In genomic region chr13:41199526-41199925, GRCh38 we compare ENCODE assay signal across 14 cellular contexts. TPM values are rescaled to one million over a fixed set of nuclear protein-coding genes. Genes with fewer than 3 reads are reported as not detected.
DNase-seq lines count a peak whose midpoint lies in the region; ATAC-seq and TF ChIP-seq lines count a peak whose summit lies in the region.
"Had no signal": no experiment of that assay in that cellular context is flagged by ENCODE, and none has a peak within 500 bp of the region (broad histone marks: within the 10 kb centered on the region; RNA-seq: fewer than 3 reads in every experiment).

No MANE protein-coding gene starts in this region.

- H2AFZ ChIP-seq in smooth muscle cell (ENCODE audit: low read depth), result no peak overlapping the region

- ATAC-seq in GM19438 (IDR thresholded peaks at IDR 0.05; ENCODE audit: low read depth, unreplicated experiment) (peak; percentile 58), HG03045 (IDR thresholded peaks at IDR 0.05; ENCODE audit: unreplicated experiment) (peak; percentile 68)
- ATAC-seq: stimulated activated effector memory CD8-positive, alpha-beta T cell treated with anti-CD3 and anti-CD28 coated beads, Interleukin-12 subunit alpha, Interleukin-12 subunit beta, amount 100 ng/mL, for 72 hours had no signal

- H3K4me3 ChIP-seq in GM12865 (ENCODE audit: low read depth, low read length), result no peak overlapping the region
- no peak overlapping the region for H3K4me3 ChIP-seq in smooth muscle cell
- H3K4me3 ChIP-seq: HAP-1, SJSA1 had no signal

- H3K79me2 ChIP-seq in smooth muscle cell (ENCODE audit: low read depth), result no peaks in the 10 kb centered on the region

- H3K4me1 Mint-ChIP-seq in osteocyte (ENCODE audit: unreplicated experiment), result peaks cover 3% of the 10 kb centered on the region
- H3K4me1 Mint-ChIP-seq in CD14-positive monocyte, result peaks cover 8% of the 10 kb centered on the region

- no peak overlapping the region for H3K27ac ChIP-seq in smooth muscle cell (ENCODE audit: low read depth)
- H3K27ac ChIP-seq: SJSA1 had no signal

- H3K4me2 ChIP-seq in smooth muscle cell, result no peak overlapping the region

- no peaks in the 10 kb centered on the region for H3F3A ChIP-seq in smooth muscle cell (ENCODE audit: low read depth)

- H3K27me3 ChIP-seq in smooth muscle cell (ENCODE audit: low read depth), result no peaks in the 10 kb centered on the region
- H3K27me3 ChIP-seq: SJSA1 had no signal

- no peaks in the 10 kb centered on the region for H3K9me3 ChIP-seq in smooth muscle cell (replicated peaks; ENCODE audit: low read depth)
- H3K9me3 ChIP-seq: HAP-1, SJSA1 had no signal

- H3K36me3 ChIP-seq in smooth muscle cell (ENCODE audit: low read depth), result no peaks in the 10 kb centered on the region
- H3K36me3 ChIP-seq: HAP-1, SJSA1 had no signal

- no peaks in the 10 kb centered on the region for H3K27me3 Mint-ChIP-seq in osteocyte (ENCODE audit: unreplicated experiment)
- H3K27me3 Mint-ChIP-seq in CD14-positive monocyte (ENCODE audit: low read depth in 3 of 3), result peaks cover 2 to 3% (median 2%) of the 10 kb centered on the region in 3 donors
- H3K27me3 Mint-ChIP-seq: central memory CD8-positive, alpha-beta T cell had no signal

- TF ChIP-seq CTCF in GM12865 (IDR thresholded peaks at IDR 0.05; ENCODE audit: insufficient read depth, low read depth, low read length, missing control alignments) (no peak), osteocyte (IDR thresholded peaks at IDR 0.05) (no peak), CD14-positive monocyte (IDR thresholded peaks at IDR 0.05) (no peak), smooth muscle cell (IDR thresholded peaks at IDR 0.05; ENCODE audit: borderline replicate concordance, insufficient read depth, poor library complexity, severe bottlenecking) (no peak)

- H3K27ac Mint-ChIP-seq in osteocyte (ENCODE audit: unreplicated experiment) (no peak overlapping the region), CD14-positive monocyte (no peak overlapping the region)
- H3K27ac Mint-ChIP-seq: stimulated activated effector memory CD8-positive, alpha-beta T cell treated with anti-CD3 and anti-CD28 coated beads, Interleukin-12 subunit alpha, Interleukin-12 subunit beta, amount 100 ng/mL, for 72 hours had no signal

- H3K4me1 ChIP-seq in smooth muscle cell (ENCODE audit: low read depth), result no peaks in the 10 kb centered on the region
- H3K4me1 ChIP-seq: SJSA1 had no signal

- no peaks in the 10 kb centered on the region for H4K20me1 ChIP-seq in smooth muscle cell (ENCODE audit: low read depth)

- H3K9me3 Mint-ChIP-seq in osteocyte (ENCODE audit: unreplicated experiment) (no peaks in the 10 kb centered on the region), CD14-positive monocyte (peaks cover 0 to 8% (median 0%) of the 10 kb centered on the region in 7 donors)
- H3K9me3 Mint-ChIP-seq: central memory CD8-positive, alpha-beta T cell; stimulated activated effector memory CD8-positive, alpha-beta T cell treated with anti-CD3 and anti-CD28 coated beads, Interleukin-12 subunit alpha, Interleukin-12 subunit beta, amount 100 ng/mL, for 72 hours had no signal

- H3K36me3 Mint-ChIP-seq in osteocyte (ENCODE audit: unreplicated experiment) (no peaks in the 10 kb centered on the region), CD14-positive monocyte (no peaks in the 10 kb centered on the region)
- H3K36me3 Mint-ChIP-seq: stimulated activated effector memory CD8-positive, alpha-beta T cell treated with anti-CD3 and anti-CD28 coated beads, Interleukin-12 subunit alpha, Interleukin-12 subunit beta, amount 100 ng/mL, for 72 hours had no signal

- H3K9ac ChIP-seq in smooth muscle cell (ENCODE audit: low read depth), result no peak overlapping the region

- intact Hi-C loops in CD14-positive monocyte (cut with micrococcal nuclease), result loop anchor here in 1 of 2 donors (10.0 kb wide), 1 partner anchor 65 kb away; the partner anchor contains the start of gene MTRF1

- DNase-seq in GM12865 (ENCODE audit: low read depth) (peak; percentile 15), NOMO-1 treated with dmso at 0.1 percent for 144 hours (lab: John Stamatoyannopoulos, UW; ENCODE audit: unreplicated experiment) (peak; percentile 58), osteocyte (ENCODE audit: extremely low spot score, unreplicated experiment) (no peak), NCI-H510A (lab: John Stamatoyannopoulos, UW) (no peak), CD14-positive monocyte (ENCODE audit: low spot score) (no peak), smooth muscle cell (lab: John Stamatoyannopoulos, UW; ENCODE audit: unreplicated experiment) (no peak)
- DNase-seq: activated CD8-positive, alpha-beta memory T cell treated with anti-CD3 and anti-CD28 coated beads, Interleukin-2, amount 50 U/mL, for 4 hours; DMS 273 treated with DMSO at 0.1 percent for 48 hours had no signal

- H3K4me3 Mint-ChIP-seq in osteocyte (ENCODE audit: unreplicated experiment) (no peak overlapping the region), CD14-positive monocyte (no peak overlapping the region)
- H3K4me3 Mint-ChIP-seq: central memory CD8-positive, alpha-beta T cell; stimulated activated effector memory CD8-positive, alpha-beta T cell treated with anti-CD3 and anti-CD28 coated beads, Interleukin-12 subunit alpha, Interleukin-12 subunit beta, amount 100 ng/mL, for 72 hours had no signal

- 90% methylated on average over 2 of the region's 2 CpGs for WGBS in smooth muscle cell (ENCODE audit: low lambda C conversion rate)

RNA-seq across cellular contexts. Expression of gene KBTBD7, which starts 5.2 kb away (rescaled TPM):
- total RNA-seq in osteocyte (12.2 and 14.0 TPM in 2 replicates), smooth muscle cell (6.7 and 8.5 TPM in 2 replicates)
- polyA plus RNA-seq in CD14-positive monocyte (1 to 10 TPM; 5.5 to 7.7 TPM), smooth muscle cell (3.9 and 6.9 TPM in 2 replicates)

Comparison
In these comparisons a context has a peak if more than half of its experiments do, and no peak if none do; other contexts are left out.
1. DNase-seq: peak in GM12865 (single experiment) and NOMO-1 treated with dmso at 0.1 percent for 144 hours (single experiment); none in osteocyte (single experiment), NCI-H510A (single experiment), CD14-positive monocyte (single experiment) and smooth muscle cell (single experiment).